ENCODE assay signal across 8 cellular contexts in the genomic region with DNA sequence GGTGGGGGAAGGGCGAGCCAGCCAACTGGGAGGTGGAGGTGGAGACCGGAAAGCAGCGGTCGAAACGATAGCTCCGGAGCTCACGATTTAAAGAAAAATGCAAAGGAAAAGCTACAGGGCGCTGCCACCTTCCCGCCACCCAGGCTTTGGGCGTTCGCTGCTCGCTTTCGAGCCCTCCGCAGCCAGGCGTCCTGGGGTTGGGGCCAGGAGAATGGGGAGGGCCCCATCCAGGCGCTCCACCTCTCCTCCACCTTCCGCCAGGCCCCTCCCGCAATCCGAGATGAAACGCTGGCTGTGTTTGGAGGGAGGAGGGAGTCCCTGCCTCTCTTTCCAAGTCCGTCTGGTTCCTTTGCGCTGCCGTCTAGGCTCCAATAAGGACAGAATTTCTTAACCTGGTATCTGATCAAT. TPM values are rescaled to one million over a fixed set of nuclear protein-coding genes. Genes with fewer than 3 reads are reported as not detected.
DNase-seq lines count a peak whose midpoint lies in the region; ATAC-seq and TF ChIP-seq lines count a peak whose summit lies in the region.

No MANE protein-coding gene starts in this region.

- H3K36me3 Mint-ChIP-seq in activated naive CD4-positive, alpha-beta T cell treated with anti-CD3 and anti-CD28 coated beads, Interleukin-2, amount 10 ng/mL, durations not matched to agents 7 days and 5 days: no peaks in the 10 kb centered on the region

- no peak for DNase-seq in activated naive CD4-positive, alpha-beta T cell treated with anti-CD3 and anti-CD28 coated beads, Interleukin-2, amount 10 ng/mL, durations not matched to agents 7 days and 5 days
- no peak for DNase-seq in activated naive CD4-positive, alpha-beta T cell treated with anti-CD3 and anti-CD28 coated beads, Interleukin-2, amount 50 U/mL, for 16 hours
- DNase-seq in caudate nucleus (lab: John Stamatoyannopoulos, UW): peak in 20 of 61 donors; percentile 4 to 83 (median 62)
- DNase-seq in left lung: peak; percentile 72 to 86
- no peak for DNase-seq in stimulated activated naive CD8-positive, alpha-beta T cell treated with anti-CD3 and anti-CD28 coated beads, Interleukin-15, Interleukin-2, amounts not matched to agents 100 U/mL and 50 U/mL, for 24 hours

- H3K4me3 Mint-ChIP-seq in activated naive CD4-positive, alpha-beta T cell treated with anti-CD3 and anti-CD28 coated beads, Interleukin-2, amount 10 ng/mL, durations not matched to agents 7 days and 5 days: peak overlapping the region; percentile 76

- H3K27me3 Mint-ChIP-seq in activated naive CD4-positive, alpha-beta T cell treated with anti-CD3 and anti-CD28 coated beads, Interleukin-2, amount 10 ng/mL, durations not matched to agents 7 days and 5 days: peaks cover 46% of the 10 kb centered on the region

- peaks cover 28% of the 10 kb centered on the region for H4K20me1 ChIP-seq in OCI-LY3 (ENCODE audit: insufficient read depth, low read length)

- H3K9ac ChIP-seq in OCI-LY3 (ENCODE audit: low read length): peak overlapping the region; percentile 76

- H3K9me3 ChIP-seq in OCI-LY3 (ENCODE audit: insufficient read depth, low read length) (no peaks in the 10 kb centered on the region), left lung (no peaks in the 10 kb centered on the region)

- peak overlapping the region; percentile 81 for H3K27ac Mint-ChIP-seq in activated naive CD4-positive, alpha-beta T cell treated with anti-CD3 and anti-CD28 coated beads, Interleukin-2, amount 10 ng/mL, durations not matched to agents 7 days and 5 days

- TF ChIP-seq CTCF in OCI-LY3 (IDR thresholded peaks at IDR 0.05; ENCODE audit: low read depth, low read length) (no peak), left lung (IDR thresholded peaks at IDR 0.05) (no peak)

- H3K36me3 ChIP-seq in OCI-LY3 (replicated peaks; ENCODE audit: low read depth, low read length) (no peaks in the 10 kb centered on the region), left lung (no peaks in the 10 kb centered on the region)

- H3K4me1 Mint-ChIP-seq in activated naive CD4-positive, alpha-beta T cell treated with anti-CD3 and anti-CD28 coated beads, Interleukin-2, amount 10 ng/mL, durations not matched to agents 7 days and 5 days: peaks cover 23% of the 10 kb centered on the region

- H3K27ac ChIP-seq in OCI-LY3 (ENCODE audit: low read length) (peak overlapping the region; percentile 68), caudate nucleus (ENCODE audit: low read depth, low read length) (peak overlapping the region; percentile 36), left lung (peak overlapping the region; percentile 58 to 66)

- peak; percentile 0 for ATAC-seq in HG03457 (IDR thresholded peaks at IDR 0.05; ENCODE audit: unreplicated experiment)
- peak; percentile 54 for ATAC-seq in left lung
- peak; percentile 20 for ATAC-seq in stimulated activated naive CD8-positive, alpha-beta T cell treated with anti-CD3 and anti-CD28 coated beads, Interleukin-15, Interleukin-2, amounts not matched to agents 100 U/mL and 50 U/mL, for 24 hours
- ATAC-seq in GM19351 (IDR thresholded peaks at IDR 0.05; ENCODE audit: unreplicated experiment): no peak

- CTCF ChIA-PET in activated naive CD4-positive, alpha-beta T cell treated with anti-CD3 and anti-CD28 coated beads, Interleukin-2, amount 10 ng/mL, durations not matched to agents 7 days and 5 days (lab: Charles Lee): interaction anchor here (0.7 to 3.6 kb wide), 10 partner anchors 14 to 360 kb away, joined by 3 to 73 read pairs (median 5); a partner anchor contains a TSS

- peak overlapping the region; percentile 66 for H2AFZ ChIP-seq in OCI-LY3 (ENCODE audit: low read depth, low read length)

- H3K27me3 ChIP-seq in OCI-LY3 (ENCODE audit: low read depth, low read length) (peaks cover 19% of the 10 kb centered on the region), left lung (peaks cover 0 to 39% of the 10 kb centered on the region in 2 donors)

- H3K79me2 ChIP-seq in OCI-LY3 (ENCODE audit: low read length): peaks cover 42% of the 10 kb centered on the region

- H3K4me2 ChIP-seq in OCI-LY3 (ENCODE audit: low read length): peak overlapping the region; percentile 86

- H3K4me1 ChIP-seq in OCI-LY3 (ENCODE audit: low read length): peaks cover 32% of the 10 kb centered on the region
- H3K4me1 ChIP-seq in left lung: peaks cover 12 to 34% of the 10 kb centered on the region in 2 donors

- no peaks in the 10 kb centered on the region for H3K9me3 Mint-ChIP-seq in activated naive CD4-positive, alpha-beta T cell treated with anti-CD3 and anti-CD28 coated beads, Interleukin-2, amount 10 ng/mL, durations not matched to agents 7 days and 5 days

- intact Hi-C loops in left lung (cut with DNase I): loop anchor here in 1 of 2 donors (2.0 kb wide), 1 partner anchor 183 kb away; no protein-coding TSS in a partner anchor

- H3K4me3 ChIP-seq in OCI-LY3 (ENCODE audit: low read length): peak overlapping the region; percentile 82
- peak overlapping the region; percentile 40 to 59 for H3K4me3 ChIP-seq in left lung

RNA-seq across cellular contexts. Expression of a gene that starts 0.5 kb away (rescaled TPM):
- 1 to 10 TPM; 2.4 to 6.9 TPM for total RNA-seq in left lung

Comparison
In these comparisons a context has a peak if more than half of its experiments do, and no peak if none do; other contexts are left out.
1. DNase-seq: peak in left lung (2 of 2); none in activated naive CD4-positive, alpha-beta T cell treated with anti-CD3 and anti-CD28 coated beads, Interleukin-2, amount 10 ng/mL, durations not matched to agents 7 days and 5 days (single experiment), activated naive CD4-positive, alpha-beta T cell treated with anti-CD3 and anti-CD28 coated beads, Interleukin-2, amount 50 U/mL, for 16 hours (single experiment) and stimulated activated naive CD8-positive, alpha-beta T cell treated with anti-CD3 and anti-CD28 coated beads, Interleukin-15, Interleukin-2, amounts not matched to agents 100 U/mL and 50 U/mL, for 24 hours (single experiment).
2. Peak in every context shown above with its lines, with median percentiles within 50 percentile points of each other: H3K27ac ChIP-seq.